ENCODE assay signal across 1 cellular context in the genomic region with DNA sequence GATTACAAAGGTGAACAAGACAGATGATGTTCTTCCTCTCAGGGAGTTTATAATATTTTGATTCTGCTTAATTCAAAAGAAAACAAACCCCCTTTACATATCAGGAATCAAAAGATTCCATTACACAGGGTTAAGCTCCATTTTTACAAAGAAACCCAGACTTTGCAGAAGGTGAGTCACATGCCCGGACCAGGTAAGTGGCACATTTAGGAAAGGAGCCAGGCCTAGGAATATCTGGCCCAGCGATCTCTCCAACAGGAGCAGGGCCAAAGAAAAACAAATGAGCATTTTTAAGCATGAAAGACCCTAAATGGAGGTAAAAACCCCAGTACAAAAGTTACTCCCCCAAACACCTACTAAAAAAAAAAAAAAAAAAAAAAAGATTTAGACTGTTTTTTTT.
TF ChIP-seq lines count a peak whose summit lies in the region.

No MANE protein-coding gene starts in this region.

TF ChIP-seq in K562, 482 proteins besides CTCF, POLR2A, EP300 and RAD21:
- no peak for TF ChIP-seq BHLHE40 (IDR thresholded peaks at IDR 0.05; ENCODE audit: low read length)
- no peak for TF ChIP-seq TEAD1 (CRISPR knock-in tag; IDR thresholded peaks at IDR 0.05)
- TF ChIP-seq, protein P1, sequence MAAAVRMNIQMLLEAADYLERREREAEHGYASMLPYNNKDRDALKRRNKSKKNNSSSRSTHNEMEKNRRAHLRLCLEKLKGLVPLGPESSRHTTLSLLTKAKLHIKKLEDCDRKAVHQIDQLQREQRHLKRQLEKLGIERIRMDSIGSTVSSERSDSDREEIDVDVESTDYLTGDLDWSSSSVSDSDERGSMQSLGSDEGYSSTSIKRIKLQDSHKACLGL (CRISPR knock-in tag; IDR thresholded peaks at IDR 0.05; ENCODE audit: borderline replicate concordance, poor library complexity, severe bottlenecking), result no peak
- TF ChIP-seq, protein P2, sequence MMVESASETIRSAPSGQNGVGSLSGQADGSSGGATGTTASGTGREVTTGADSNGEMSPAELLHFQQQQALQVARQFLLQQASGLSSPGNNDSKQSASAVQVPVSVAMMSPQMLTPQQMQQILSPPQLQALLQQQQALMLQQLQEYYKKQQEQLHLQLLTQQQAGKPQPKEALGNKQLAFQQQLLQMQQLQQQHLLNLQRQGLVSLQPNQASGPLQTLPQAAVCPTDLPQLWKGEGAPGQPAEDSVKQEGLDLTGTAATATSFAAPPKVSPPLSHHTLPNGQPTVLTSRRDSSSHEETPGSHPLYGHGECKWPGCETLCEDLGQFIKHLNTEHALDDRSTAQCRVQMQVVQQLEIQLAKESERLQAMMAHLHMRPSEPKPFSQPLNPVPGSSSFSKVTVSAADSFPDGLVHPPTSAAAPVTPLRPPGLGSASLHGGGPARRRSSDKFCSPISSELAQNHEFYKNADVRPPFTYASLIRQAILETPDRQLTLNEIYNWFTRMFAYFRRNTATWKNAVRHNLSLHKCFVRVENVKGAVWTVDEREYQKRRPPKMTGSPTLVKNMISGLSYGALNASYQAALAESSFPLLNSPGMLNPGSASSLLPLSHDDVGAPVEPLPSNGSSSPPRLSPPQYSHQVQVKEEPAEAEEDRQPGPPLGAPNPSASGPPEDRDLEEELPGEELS (CRISPR knock-in tag; IDR thresholded peaks at IDR 0.05; ENCODE audit: borderline replicate concordance), result no peak
- TF ChIP-seq FUS (optimal IDR thresholded peaks at IDR 0.05; ENCODE audit: low read depth, low read length), result no peak
- TF ChIP-seq, protein P3, sequence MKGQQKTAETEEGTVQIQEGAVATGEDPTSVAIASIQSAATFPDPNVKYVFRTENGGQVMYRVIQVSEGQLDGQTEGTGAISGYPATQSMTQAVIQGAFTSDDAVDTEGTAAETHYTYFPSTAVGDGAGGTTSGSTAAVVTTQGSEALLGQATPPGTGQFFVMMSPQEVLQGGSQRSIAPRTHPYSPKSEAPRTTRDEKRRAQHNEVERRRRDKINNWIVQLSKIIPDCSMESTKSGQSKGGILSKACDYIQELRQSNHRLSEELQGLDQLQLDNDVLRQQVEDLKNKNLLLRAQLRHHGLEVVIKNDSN (CRISPR knock-in tag; IDR thresholded peaks at IDR 0.05), result no peak
- no peak for TF ChIP-seq ZKSCAN8 (CRISPR knock-in tag; IDR thresholded peaks at IDR 0.05)
- TF ChIP-seq ZBTB1 (CRISPR knock-in tag; IDR thresholded peaks at IDR 0.05; ENCODE audit: borderline replicate concordance, low read depth), result no peak
- TF ChIP-seq, protein P4, sequence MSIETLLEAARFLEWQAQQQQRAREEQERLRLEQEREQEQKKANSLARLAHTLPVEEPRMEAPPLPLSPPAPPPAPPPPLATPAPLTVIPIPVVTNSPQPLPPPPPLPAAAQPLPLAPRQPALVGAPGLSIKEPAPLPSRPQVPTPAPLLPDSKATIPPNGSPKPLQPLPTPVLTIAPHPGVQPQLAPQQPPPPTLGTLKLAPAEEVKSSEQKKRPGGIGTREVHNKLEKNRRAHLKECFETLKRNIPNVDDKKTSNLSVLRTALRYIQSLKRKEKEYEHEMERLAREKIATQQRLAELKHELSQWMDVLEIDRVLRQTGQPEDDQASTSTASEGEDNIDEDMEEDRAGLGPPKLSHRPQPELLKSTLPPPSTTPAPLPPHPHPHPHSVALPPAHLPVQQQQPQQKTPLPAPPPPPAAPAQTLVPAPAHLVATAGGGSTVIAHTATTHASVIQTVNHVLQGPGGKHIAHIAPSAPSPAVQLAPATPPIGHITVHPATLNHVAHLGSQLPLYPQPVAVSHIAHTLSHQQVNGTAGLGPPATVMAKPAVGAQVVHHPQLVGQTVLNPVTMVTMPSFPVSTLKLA (conservative IDR thresholded peaks at IDR 0.05), result no peak
- TF ChIP-seq, protein P5, sequence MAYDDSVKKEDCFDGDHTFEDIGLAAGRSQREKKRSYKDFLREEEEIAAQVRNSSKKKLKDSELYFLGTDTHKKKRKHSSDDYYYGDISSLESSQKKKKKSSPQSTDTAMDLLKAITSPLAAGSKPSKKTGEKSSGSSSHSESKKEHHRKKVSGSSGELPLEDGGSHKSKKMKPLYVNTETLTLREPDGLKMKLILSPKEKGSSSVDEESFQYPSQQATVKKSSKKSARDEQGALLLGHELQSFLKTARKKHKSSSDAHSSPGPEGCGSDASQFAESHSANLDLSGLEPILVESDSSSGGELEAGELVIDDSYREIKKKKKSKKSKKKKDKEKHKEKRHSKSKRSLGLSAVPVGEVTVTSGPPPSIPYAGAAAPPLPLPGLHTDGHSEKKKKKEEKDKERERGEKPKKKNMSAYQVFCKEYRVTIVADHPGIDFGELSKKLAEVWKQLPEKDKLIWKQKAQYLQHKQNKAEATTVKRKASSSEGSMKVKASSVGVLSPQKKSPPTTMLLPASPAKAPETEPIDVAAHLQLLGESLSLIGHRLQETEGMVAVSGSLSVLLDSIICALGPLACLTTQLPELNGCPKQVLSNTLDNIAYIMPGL (CRISPR knock-in tag; IDR thresholded peaks at IDR 0.05), result no peak
- TF ChIP-seq, protein P6, sequence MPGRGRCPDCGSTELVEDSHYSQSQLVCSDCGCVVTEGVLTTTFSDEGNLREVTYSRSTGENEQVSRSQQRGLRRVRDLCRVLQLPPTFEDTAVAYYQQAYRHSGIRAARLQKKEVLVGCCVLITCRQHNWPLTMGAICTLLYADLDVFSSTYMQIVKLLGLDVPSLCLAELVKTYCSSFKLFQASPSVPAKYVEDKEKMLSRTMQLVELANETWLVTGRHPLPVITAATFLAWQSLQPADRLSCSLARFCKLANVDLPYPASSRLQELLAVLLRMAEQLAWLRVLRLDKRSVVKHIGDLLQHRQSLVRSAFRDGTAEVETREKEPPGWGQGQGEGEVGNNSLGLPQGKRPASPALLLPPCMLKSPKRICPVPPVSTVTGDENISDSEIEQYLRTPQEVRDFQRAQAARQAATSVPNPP (IDR thresholded peaks at IDR 0.05; ENCODE audit: borderline replicate concordance, insufficient read depth, insufficient read length), result no peak
